24 cellular contexts compared by ENCODE assay signal in genomic region chr17:66221343-66221742, GRCh38. TPM values are rescaled to one million over a fixed set of nuclear protein-coding genes. Genes with fewer than 3 reads are reported as not detected.
"Had no signal": no experiment of that assay in that cellular context is flagged by ENCODE, and none has a peak within 500 bp of the region (broad histone marks: within the 10 kb centered on the region; RNA-seq: fewer than 3 reads in every experiment).

No MANE protein-coding gene starts in this region.

- FAIRE-seq: RCC 7860 had no signal

- H3K4me3 ChIP-seq: SJSA1 had no signal

- H3K9me3 Mint-ChIP-seq: T-cell had no signal

- H3K4me2 ChIP-seq: SK-N-SH had no signal

- H3K4me3 Mint-ChIP-seq: T-cell; T-helper 1 cell treated with Interleukin-12 subunit alpha and Interleukin-12 subunit beta and Interleukin-4 antibody, amounts not matched to agents 30 μg/mL and 1 μg/mL, for 36 hours had no signal

- H3K36me3 ChIP-seq: SJSA1 had no signal

- H3K4me1 ChIP-seq: SJSA1 had no signal

- DNase-seq: IMR-90, Kasumi-1, KG1, MM.1S, NCI-H1092 treated with DMSO at 0.1 percent for 48 hours, NCI-H1436, NCI-H1694, NCI-H187 treated with DMSO at 0.1 percent for 48 hours, NCI-H2029 treated with DMSO at 0.1 percent for 48 hours, NCI-H2171 treated with DMSO at 0.1 percent for 48 hours, NCI-H345, NCI-H446 treated with DMSO at 0.1 percent for 48 hours, NCI-H510A treated with DMSO at 0.1 percent for 48 hours, NCI-H526, Right ventricle myocardium superior, RPMI8226, SIG-M5, SK-N-SH, SW 1271, T-cell had no signal

- H3K27ac Mint-ChIP-seq: T-cell; T-helper 1 cell treated with Interleukin-12 subunit alpha and Interleukin-12 subunit beta and Interleukin-4 antibody, amounts not matched to agents 30 μg/mL and 1 μg/mL, for 36 hours had no signal

- ATAC-seq: T-cell had no signal

- H3K27ac ChIP-seq: SJSA1 had no signal

- H3K9me3 ChIP-seq: SK-N-SH had no signal

- H3K36me3 Mint-ChIP-seq: T-cell had no signal

- H3K9ac ChIP-seq: SK-N-SH had no signal

RNA-seq across cellular contexts. Expression of gene APOH, which starts 7.9 kb away (rescaled TPM):
- total RNA-seq: IMR-90, M059J, SJSA1 had no signal
- polyA plus RNA-seq: IMR-90, SK-N-SH had no signal
